ENCODE assay signal across 1 cellular context in genomic region chr21:41480086-41480690, GRCh38.
TF ChIP-seq lines count a peak whose summit lies in the region.

No MANE protein-coding gene starts in this region.

TF ChIP-seq in WTC11, 78 proteins besides CTCF, POLR2A, EP300 and RAD21 (continued from another document):
- TF ChIP-seq ZNF281 (CRISPR knock-in tag; IDR thresholded peaks at IDR 0.05) (no peak), HMGXB4 (CRISPR knock-in tag; IDR thresholded peaks at IDR 0.05) (no peak), ZBTB21 (CRISPR knock-in tag; IDR thresholded peaks at IDR 0.05; ENCODE audit: borderline replicate concordance) (no peak), GABPB1 (CRISPR knock-in tag; IDR thresholded peaks at IDR 0.05) (no peak), NR1H2 (CRISPR knock-in tag; IDR thresholded peaks at IDR 0.05) (no peak), TP53 (CRISPR knock-in tag; IDR thresholded peaks at IDR 0.05) (no peak), NFYB (CRISPR knock-in tag; conservative IDR thresholded peaks at IDR 0.05; ENCODE audit: low read depth) (no peak), ATF6 (CRISPR knock-in tag; IDR thresholded peaks at IDR 0.05) (no peak), ZNF396 (CRISPR knock-in tag; IDR thresholded peaks at IDR 0.05; ENCODE audit: borderline replicate concordance) (no peak), FOXK1 (CRISPR knock-in tag; IDR thresholded peaks at IDR 0.05) (no peak)
- TF ChIP-seq, protein P1, sequence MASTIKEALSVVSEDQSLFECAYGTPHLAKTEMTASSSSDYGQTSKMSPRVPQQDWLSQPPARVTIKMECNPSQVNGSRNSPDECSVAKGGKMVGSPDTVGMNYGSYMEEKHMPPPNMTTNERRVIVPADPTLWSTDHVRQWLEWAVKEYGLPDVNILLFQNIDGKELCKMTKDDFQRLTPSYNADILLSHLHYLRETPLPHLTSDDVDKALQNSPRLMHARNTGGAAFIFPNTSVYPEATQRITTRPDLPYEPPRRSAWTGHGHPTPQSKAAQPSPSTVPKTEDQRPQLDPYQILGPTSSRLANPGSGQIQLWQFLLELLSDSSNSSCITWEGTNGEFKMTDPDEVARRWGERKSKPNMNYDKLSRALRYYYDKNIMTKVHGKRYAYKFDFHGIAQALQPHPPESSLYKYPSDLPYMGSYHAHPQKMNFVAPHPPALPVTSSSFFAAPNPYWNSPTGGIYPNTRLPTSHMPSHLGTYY (CRISPR knock-in tag; IDR thresholded peaks at IDR 0.05) = no peak
- TF ChIP-seq, protein P2, sequence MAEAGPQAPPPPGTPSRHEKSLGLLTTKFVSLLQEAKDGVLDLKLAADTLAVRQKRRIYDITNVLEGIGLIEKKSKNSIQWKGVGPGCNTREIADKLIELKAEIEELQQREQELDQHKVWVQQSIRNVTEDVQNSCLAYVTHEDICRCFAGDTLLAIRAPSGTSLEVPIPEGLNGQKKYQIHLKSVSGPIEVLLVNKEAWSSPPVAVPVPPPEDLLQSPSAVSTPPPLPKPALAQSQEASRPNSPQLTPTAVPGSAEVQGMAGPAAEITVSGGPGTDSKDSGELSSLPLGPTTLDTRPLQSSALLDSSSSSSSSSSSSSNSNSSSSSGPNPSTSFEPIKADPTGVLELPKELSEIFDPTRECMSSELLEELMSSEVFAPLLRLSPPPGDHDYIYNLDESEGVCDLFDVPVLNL (CRISPR knock-in tag; IDR thresholded peaks at IDR 0.05; ENCODE audit: borderline replicate concordance, low read depth) = no peak
- TF ChIP-seq, protein P3, sequence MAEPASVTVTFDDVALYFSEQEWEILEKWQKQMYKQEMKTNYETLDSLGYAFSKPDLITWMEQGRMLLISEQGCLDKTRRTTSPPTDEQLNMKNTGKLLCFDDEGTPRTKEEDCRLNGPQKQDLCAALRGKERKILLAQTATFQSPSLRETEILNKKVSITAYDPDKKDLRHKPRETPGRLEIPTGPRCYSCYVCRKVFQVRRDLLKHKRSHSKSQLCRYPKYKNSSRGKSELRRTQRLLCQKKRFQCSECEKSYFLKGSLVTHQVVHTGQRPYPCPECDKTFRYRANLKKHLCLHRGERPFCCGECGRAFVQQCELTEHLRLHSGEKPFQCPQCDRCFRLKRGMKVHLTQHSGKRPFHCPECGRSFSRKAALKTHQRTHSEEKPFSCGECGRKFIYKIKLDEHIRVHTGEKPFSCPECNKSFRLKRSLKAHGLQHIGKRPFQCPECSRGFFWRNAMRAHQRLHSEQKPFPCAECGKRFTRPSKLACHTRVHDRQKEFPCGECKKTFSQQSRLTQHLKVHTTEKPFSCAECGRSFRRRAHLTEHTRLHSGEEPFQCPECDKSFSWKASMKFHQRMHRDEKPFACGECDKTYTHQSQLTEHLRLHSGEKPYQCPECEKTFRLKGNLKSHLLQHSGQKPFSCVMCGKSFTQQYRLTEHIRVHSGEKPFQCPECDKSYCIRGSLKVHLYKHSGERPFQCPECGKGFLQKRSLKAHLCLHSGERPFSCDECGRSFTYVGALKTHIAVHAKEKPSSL (CRISPR knock-in tag; conservative IDR thresholded peaks at IDR 0.05) = no peak
